Comparison of ENCODE assay signal across 11 cellular contexts in genomic region chr2:205775091-205775876, GRCh38.
DNase-seq lines count a peak whose midpoint lies in the region; ATAC-seq and TF ChIP-seq lines count a peak whose summit lies in the region.
"Had no signal": no experiment of that assay in that cellular context is flagged by ENCODE, and none has a peak within 500 bp of the region (broad histone marks: within the 10 kb centered on the region; RNA-seq: fewer than 3 reads in every experiment).

No MANE protein-coding gene starts in this region.

- H3K27me3 ChIP-seq in RWPE2 (ENCODE audit: insufficient read depth, poor library complexity, severe bottlenecking) (no peaks in the 10 kb centered on the region), thymus (ENCODE audit: control insufficient read depth, insufficient read depth) (no peaks in the 10 kb centered on the region), PC-9 (ENCODE audit: insufficient read depth, low read depth) (no peaks in the 10 kb centered on the region)
- H3K27me3 ChIP-seq: right atrium auricular region had no signal

- H3K9me2 ChIP-seq in PC-9 (ENCODE audit: insufficient read depth): no peaks in the 10 kb centered on the region

- H3K4me3 ChIP-seq in RWPE2 (ENCODE audit: severe bottlenecking) (no peak overlapping the region), thymus (ENCODE audit: low read length) (no peak overlapping the region), PC-9 (no peak overlapping the region)
- H3K4me3 ChIP-seq: left ventricle myocardium inferior, right atrium auricular region had no signal

- no peaks in the 10 kb centered on the region for H3F3A ChIP-seq in PC-9 (ENCODE audit: insufficient read depth, low read depth)

- WGBS in thymus: 81% methylated on average over 6 of the region's 6 CpGs

- no TSS peak for BruUV-seq in PC-9 (replicated peaks; lab: Mats Ljungman, UMichigan)

- H3K27ac ChIP-seq in RWPE2 (ENCODE audit: poor library complexity, severe bottlenecking): peak overlapping the region; percentile 73
- H3K27ac ChIP-seq in thymus (ENCODE audit: low read depth): peak overlapping the region; percentile 9
- no peak overlapping the region for H3K27ac ChIP-seq in PC-9
- H3K27ac ChIP-seq: left ventricle myocardium inferior, right atrium auricular region had no signal

- TF ChIP-seq CTCF in RWPE2 (IDR thresholded peaks at IDR 0.05; ENCODE audit: poor library complexity, severe bottlenecking) (no peak), PC-9 (conservative IDR thresholded peaks at IDR 0.05) (no peak)

- intact Hi-C loops in PC-9 (cut with micrococcal nuclease; ENCODE audit: unreplicated experiment): no loop called here

- H3K4me1 ChIP-seq in RWPE2 (ENCODE audit: insufficient read depth, poor library complexity, severe bottlenecking) (peaks cover 16% of the 10 kb centered on the region), thymus (ENCODE audit: control insufficient read depth, insufficient read depth, low read length) (peaks cover 23% of the 10 kb centered on the region), PC-9 (replicated peaks; ENCODE audit: insufficient read depth) (no peaks in the 10 kb centered on the region)
- H3K4me1 ChIP-seq: left ventricle myocardium inferior, right atrium auricular region had no signal

- no peaks in the 10 kb centered on the region for H3K9me3 ChIP-seq in RWPE2 (ENCODE audit: severe bottlenecking)
- no peaks in the 10 kb centered on the region for H3K9me3 ChIP-seq in thymus (ENCODE audit: control insufficient read depth)
- no peaks in the 10 kb centered on the region for H3K9me3 ChIP-seq in PC-9 (ENCODE audit: insufficient read depth, low read depth)
- H3K9me3 ChIP-seq: left ventricle myocardium inferior, right atrium auricular region had no signal

- H4K20me1 ChIP-seq in PC-9 (ENCODE audit: insufficient read depth): no peaks in the 10 kb centered on the region

- no peaks in the 10 kb centered on the region for H3K36me3 ChIP-seq in RWPE2 (ENCODE audit: low read depth)
- no peaks in the 10 kb centered on the region for H3K36me3 ChIP-seq in thymus (ENCODE audit: control insufficient read depth, insufficient read depth)
- no peaks in the 10 kb centered on the region for H3K36me3 ChIP-seq in PC-9 (ENCODE audit: low read depth)
- H3K36me3 ChIP-seq: left ventricle myocardium inferior, right atrium auricular region had no signal

- no peaks in the 10 kb centered on the region for H3K79me2 ChIP-seq in PC-9 (ENCODE audit: low read depth)

- DNase-seq in NCI-H345 (lab: John Stamatoyannopoulos, UW) (peak; percentile 66), NCI-H345 treated with DMSO at 0.1 percent for 48 hours (lab: John Stamatoyannopoulos, UW; ENCODE audit: unreplicated experiment) (no peak), RWPE2 (ENCODE audit: low spot score) (peak; percentile 71), fibroblast of the conjunctiva (ENCODE audit: low read depth) (peak; percentile 74), PC-9 (no peak)
- DNase-seq in activated CD4-positive, alpha-beta T cell treated with anti-CD3 and anti-CD28 coated beads, Interleukin-2, amount 50 U/mL, for 4 hours: no peak
- DNase-seq: activated CD8-positive, alpha-beta memory T cell treated with anti-CD3 and anti-CD28 coated beads, Interleukin-2, amount 50 U/mL, for 4 hours had no signal

- no peak overlapping the region for H2AFZ ChIP-seq in PC-9

- CTCF ChIA-PET in PC-9 (lab: Charles Lee): no interaction called here

- no peak overlapping the region for H3K4me2 ChIP-seq in PC-9

- POLR2A ChIA-PET in PC-9 (lab: Charles Lee; ENCODE audit: unreplicated experiment): no interaction called here

- ATAC-seq in RWPE2 (ENCODE audit: low read depth): peak; percentile 94
- ATAC-seq in activated CD4-positive, CD25-positive, alpha-beta regulatory T cell treated with anti-CD3 and anti-CD28 coated beads, Interleukin-2, amount 50 U/mL, for 24 hours: no peak

Comparison
In these comparisons a context has a peak if more than half of its experiments do, and no peak if none do; other contexts are left out.
1. DNase-seq: peak in NCI-H345 (single experiment), RWPE2 (single experiment) and fibroblast of the conjunctiva (single experiment); none in NCI-H345 treated with DMSO at 0.1 percent for 48 hours (single experiment), PC-9 (0 of 2) and activated CD4-positive, alpha-beta T cell treated with anti-CD3 and anti-CD28 coated beads, Interleukin-2, amount 50 U/mL, for 4 hours (0 of 2).